Comparison of ENCODE assay signal across 1 cellular context in the genomic region with DNA sequence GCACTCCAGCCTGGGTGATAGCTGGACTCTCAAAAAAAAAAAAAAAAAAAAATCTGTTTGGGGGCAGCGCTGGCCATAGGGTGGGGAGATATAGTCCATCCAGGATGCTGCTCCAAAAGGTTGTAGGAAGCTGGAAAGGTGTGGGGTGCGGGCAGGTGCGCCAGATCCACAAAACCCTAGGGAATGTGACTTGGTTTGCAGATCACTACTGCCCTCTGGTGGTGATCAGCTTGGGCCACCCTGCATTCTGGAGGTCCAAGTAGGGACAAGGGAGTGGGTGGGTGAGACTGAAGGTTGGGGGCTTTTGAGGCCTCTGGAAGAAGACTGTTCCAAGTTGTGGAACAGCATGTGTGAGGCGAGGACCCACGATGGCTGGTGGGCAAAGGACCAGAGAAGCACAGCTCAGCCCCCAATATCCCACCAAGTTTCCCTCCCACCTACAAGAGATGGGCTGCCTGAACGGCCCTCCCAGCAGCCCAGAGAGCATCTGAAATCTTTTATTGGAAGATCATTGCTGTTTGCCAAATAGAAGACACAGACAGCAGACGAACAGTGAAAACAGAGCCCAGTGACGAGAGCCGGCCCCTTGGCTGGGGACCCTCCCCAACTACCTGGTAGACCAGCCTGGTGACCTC.
A peak's percentile ranks its signal among the peaks of the same experiment; 100 is the strongest.
TF ChIP-seq lines count a peak whose summit lies in the region.

No MANE protein-coding gene starts in this region.

TF ChIP-seq in K562, 482 proteins besides CTCF, POLR2A, EP300 and RAD21:
- TF ChIP-seq ZNF121 (CRISPR knock-in tag; conservative IDR thresholded peaks at IDR 0.05), result no peak
- TF ChIP-seq PHB2 (IDR thresholded peaks at IDR 0.05; ENCODE audit: low read depth), result no peak
- 0 out of 2 replicates have a peak, but pooled peaks have one; percentile 13 for TF ChIP-seq CXXC5 (CRISPR knock-in tag; IDR thresholded peaks at IDR 0.05)
- no peak for TF ChIP-seq TRIM24 (IDR thresholded peaks at IDR 0.05)
- 0 out of 2 replicates have a peak, but pooled peaks have one; percentile 3 for TF ChIP-seq THRB (CRISPR knock-in tag; conservative IDR thresholded peaks at IDR 0.05)
- TF ChIP-seq BHLHE40 (IDR thresholded peaks at IDR 0.05; ENCODE audit: low read length), result 0 out of 2 replicates have a peak, but pooled peaks have one; percentile 11
- TF ChIP-seq, protein P1, sequence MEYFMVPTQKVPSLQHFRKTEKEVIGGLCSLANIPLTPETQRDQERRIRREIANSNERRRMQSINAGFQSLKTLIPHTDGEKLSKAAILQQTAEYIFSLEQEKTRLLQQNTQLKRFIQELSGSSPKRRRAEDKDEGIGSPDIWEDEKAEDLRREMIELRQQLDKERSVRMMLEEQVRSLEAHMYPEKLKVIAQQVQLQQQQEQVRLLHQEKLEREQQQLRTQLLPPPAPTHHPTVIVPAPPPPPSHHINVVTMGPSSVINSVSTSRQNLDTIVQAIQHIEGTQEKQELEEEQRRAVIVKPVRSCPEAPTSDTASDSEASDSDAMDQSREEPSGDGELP (CRISPR knock-in tag; IDR thresholded peaks at IDR 0.05; ENCODE audit: borderline replicate concordance), result 0 out of 2 replicates have a peak, but pooled peaks have one; percentile 17
- TF ChIP-seq CREB1 (IDR thresholded peaks at IDR 0.05), result 0 out of 2 replicates have a peak, but pooled peaks have one; percentile 3
- TF ChIP-seq CREB1 (CRISPR knock-in tag; IDR thresholded peaks at IDR 0.05), result no peak
- TF ChIP-seq KLF16 (IDR thresholded peaks at IDR 0.05), result 0 out of 2 replicates have a peak, but pooled peaks have one; percentile 22
- TF ChIP-seq POLR2B (IDR thresholded peaks at IDR 0.05; ENCODE audit: low read depth, partially characterized antibody), result peak; percentile 23
- TF ChIP-seq CHD2 (IDR thresholded peaks at IDR 0.05; ENCODE audit: low read depth, low read length), result 0 out of 2 replicates have a peak, but pooled peaks have one; percentile 21
- TF ChIP-seq CC2D1A (IDR thresholded peaks at IDR 0.05), result peak; percentile 30; the same call in 1 of the 2 replicates
- 0 out of 4 replicates have a peak, but pooled peaks of 1 of the 2 experiments have one; percentile 63 for TF ChIP-seq TEAD1 (CRISPR knock-in tag; IDR thresholded peaks at IDR 0.05)
- TF ChIP-seq CTCFL (IDR thresholded peaks at IDR 0.05; ENCODE audit: borderline replicate concordance, insufficient read depth, low read depth, low read length, poor library complexity, severe bottlenecking), result peak; percentile 27
- TF ChIP-seq SMC3 (conservative IDR thresholded peaks at IDR 0.05; ENCODE audit: insufficient read depth, low read depth, low read length), result peak; percentile 85
- TF ChIP-seq TEAD4 (IDR thresholded peaks at IDR 0.05; ENCODE audit: low read length), result peak; percentile 55; the same call in 1 of the 2 replicates
- TF ChIP-seq TEAD4 (CRISPR knock-in tag; IDR thresholded peaks at IDR 0.05; ENCODE audit: borderline replicate concordance), result no peak
- peak; percentile 38 for TF ChIP-seq E2F8 (IDR thresholded peaks at IDR 0.05; ENCODE audit: low read depth, partially characterized antibody)
- TF ChIP-seq KDM5B (IDR thresholded peaks at IDR 0.05; ENCODE audit: insufficient replicate concordance, low read depth, low read length), result no peak
- 0 out of 2 replicates have a peak, but pooled peaks have one; percentile 18 for TF ChIP-seq CREM (IDR thresholded peaks at IDR 0.05; ENCODE audit: low read depth)
- TF ChIP-seq RBM17 (IDR thresholded peaks at IDR 0.05; ENCODE audit: borderline replicate concordance, low read depth, low read length), result no peak
- no peak for TF ChIP-seq STAT5A (IDR thresholded peaks at IDR 0.05; ENCODE audit: borderline replicate concordance, low read length)
- TF ChIP-seq ZKSCAN1 (IDR thresholded peaks at IDR 0.05; ENCODE audit: low read depth, low read length), result 0 out of 2 replicates have a peak, but pooled peaks have one; percentile 40
- TF ChIP-seq ZEB2 (IDR thresholded peaks at IDR 0.05), result peak; percentile 75
- TF ChIP-seq STAG1 (CRISPR knock-in tag; IDR thresholded peaks at IDR 0.05; ENCODE audit: borderline replicate concordance), result peak; percentile 95
- TF ChIP-seq MTF1 (CRISPR knock-in tag; IDR thresholded peaks at IDR 0.05; ENCODE audit: borderline replicate concordance), result 0 out of 2 replicates have a peak, but pooled peaks have one; percentile 19
- TF ChIP-seq, protein P2, sequence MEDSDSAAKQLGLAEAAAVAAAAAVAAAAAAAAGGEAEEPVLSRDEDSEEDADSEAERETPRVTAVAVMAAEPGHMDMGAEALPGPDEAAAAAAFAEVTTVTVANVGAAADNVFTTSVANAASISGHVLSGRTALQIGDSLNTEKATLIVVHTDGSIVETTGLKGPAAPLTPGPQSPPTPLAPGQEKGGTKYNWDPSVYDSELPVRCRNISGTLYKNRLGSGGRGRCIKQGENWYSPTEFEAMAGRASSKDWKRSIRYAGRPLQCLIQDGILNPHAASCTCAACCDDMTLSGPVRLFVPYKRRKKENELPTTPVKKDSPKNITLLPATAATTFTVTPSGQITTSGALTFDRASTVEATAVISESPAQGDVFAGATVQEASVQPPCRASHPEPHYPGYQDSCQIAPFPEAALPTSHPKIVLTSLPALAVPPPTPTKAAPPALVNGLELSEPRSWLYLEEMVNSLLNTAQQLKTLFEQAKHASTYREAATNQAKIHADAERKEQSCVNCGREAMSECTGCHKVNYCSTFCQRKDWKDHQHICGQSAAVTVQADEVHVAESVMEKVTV (CRISPR knock-in tag; IDR thresholded peaks at IDR 0.05), result peak; percentile 62
- no peak for TF ChIP-seq OTX1 (CRISPR knock-in tag; IDR thresholded peaks at IDR 0.05)
- 0 out of 2 replicates have a peak, but pooled peaks have one; percentile 12 for TF ChIP-seq MYNN (IDR thresholded peaks at IDR 0.05)
- TF ChIP-seq MYNN (CRISPR knock-in tag; IDR thresholded peaks at IDR 0.05), result no peak
